Comparison of ENCODE assay signal across 9 cellular contexts in the genomic region with DNA sequence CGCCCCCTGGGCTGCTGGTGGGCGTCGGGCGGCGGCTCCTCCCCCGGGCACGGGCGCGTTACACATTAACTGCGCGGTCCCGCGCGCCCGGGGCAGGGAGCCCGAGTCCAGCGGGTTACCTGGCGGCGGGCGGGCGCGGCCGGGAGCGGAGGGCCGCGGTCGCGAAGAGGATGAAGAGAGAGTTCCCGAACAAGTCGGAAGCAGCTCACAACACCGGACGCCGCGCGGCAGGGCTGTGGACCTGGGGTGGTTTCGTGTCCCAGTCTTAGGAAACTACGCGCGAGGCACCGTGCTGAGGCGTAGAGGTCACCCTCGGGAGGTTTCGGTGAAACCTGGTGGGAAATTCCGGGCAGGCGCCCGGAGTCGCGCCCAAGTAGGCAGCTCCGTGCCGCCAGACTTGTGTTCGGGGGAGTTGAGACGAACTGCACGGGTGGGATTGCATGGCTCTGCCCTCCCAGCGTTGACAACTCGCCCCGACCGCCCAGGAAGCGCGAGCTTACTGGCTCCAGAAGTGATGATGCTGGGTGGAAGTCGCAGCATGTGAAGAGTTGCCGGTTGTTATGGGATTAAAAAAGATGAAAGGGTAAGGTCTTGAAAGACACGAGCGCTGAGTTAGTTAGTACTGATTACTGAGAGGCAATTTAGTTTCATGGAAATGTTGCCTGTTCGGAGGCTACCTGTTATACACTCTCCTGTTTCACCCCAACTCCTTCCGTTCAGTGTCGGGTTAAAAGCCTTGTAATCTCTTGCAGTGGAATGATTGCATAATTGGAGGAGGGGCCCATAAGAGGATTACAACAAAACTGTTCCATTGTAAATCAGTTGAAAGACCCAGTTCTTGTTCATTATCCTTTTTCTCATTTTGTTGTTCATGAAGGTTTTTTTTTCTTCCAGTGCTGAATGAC. TPM values are rescaled to one million over a fixed set of nuclear protein-coding genes. Genes with fewer than 3 reads are reported as not detected.
DNase-seq lines count a peak whose midpoint lies in the region; ATAC-seq lines count a peak whose summit lies in the region.
"Had no signal": no experiment of that assay in that cellular context is flagged by ENCODE, and none has a peak within 500 bp of the region (broad histone marks: within the 10 kb centered on the region; RNA-seq: fewer than 3 reads in every experiment).

No MANE protein-coding gene starts in this region.

- ATAC-seq in GM21786 (IDR thresholded peaks at IDR 0.05; ENCODE audit: unreplicated experiment): peak; percentile 32

- peak; percentile 20 for DNase-seq in DMS79 treated with DMSO at 0.1 percent for 48 hours (lab: John Stamatoyannopoulos, UW)
- peak; percentile 51 for DNase-seq in KG1 (lab: John Stamatoyannopoulos, UW)
- peak; percentile 8 for DNase-seq in SHP77 treated with DMSO at 0.1 percent for 48 hours (lab: John Stamatoyannopoulos, UW)
- peak; percentile 42 for DNase-seq in activated gamma-delta T cell treated with anti-CD3 and anti-CD28 coated beads, Interleukin-2, amount 50 U/mL, for 16 hours (ENCODE audit: low read depth)
- DNase-seq in glomerular endothelial cell (ENCODE audit: extremely low read depth, low read depth, low spot score): peak; percentile 5
- peak in 51 of 56 donors; percentile 2 to 72 (median 37) for DNase-seq in nucleus accumbens (lab: John Stamatoyannopoulos, UW)

- peak overlapping the region; percentile 40 for H3K27ac ChIP-seq in temporal lobe (ENCODE audit: low read depth, low read length)

RNA-seq across cellular contexts. Expression of gene RAB3IP, which starts 0.9 kb away (rescaled TPM):
- 8.9 and 12.9 TPM in 2 replicates for total RNA-seq in glomerular endothelial cell
- 25.8 TPM for total RNA-seq in temporal lobe

RNA-seq across cellular contexts. Expression of gene BEST3, which starts 40.4 kb away (rescaled TPM):
- total RNA-seq in glomerular endothelial cell (0.06 and 0.82 TPM in 2 replicates), temporal lobe (0.25 TPM)
- total RNA-seq: subcutaneous adipose tissue had no signal

Comparison
In these comparisons a context has a peak if more than half of its experiments do, and no peak if none do; other contexts are left out.
1. Peak in every context shown above with its lines: DNase-seq, ATAC-seq and H3K27ac ChIP-seq.